In the genomic region with DNA sequence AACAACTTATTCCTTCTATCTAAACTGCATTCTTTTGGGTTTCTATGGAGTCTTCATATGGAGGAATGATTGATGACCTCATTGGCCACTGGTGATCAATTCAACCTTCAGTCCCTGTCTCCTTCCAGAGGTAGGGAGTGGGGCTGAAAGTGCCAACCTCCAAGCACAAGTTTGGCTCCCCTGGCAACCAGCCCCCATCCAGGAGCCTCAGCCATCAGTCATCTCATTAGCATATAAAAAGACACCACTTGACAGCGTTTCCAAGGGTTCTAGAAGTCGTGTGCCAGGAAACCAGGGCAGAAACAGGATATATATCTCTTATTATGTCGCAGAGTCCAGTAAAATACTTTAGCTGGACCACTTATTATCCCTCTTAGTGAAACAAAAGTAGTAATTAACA, we compare ENCODE assay signal across 17 cellular contexts. TPM values are rescaled to one million over a fixed set of nuclear protein-coding genes. Genes with fewer than 3 reads are reported as not detected.
DNase-seq lines count a peak whose midpoint lies in the region; FAIRE-seq and TF ChIP-seq lines count a peak whose summit lies in the region.
"Had no signal": no experiment of that assay in that cellular context is flagged by ENCODE, and none has a peak within 500 bp of the region (broad histone marks: within the 10 kb centered on the region; RNA-seq: fewer than 3 reads in every experiment).

No MANE protein-coding gene starts in this region.

- H2BK15ac ChIP-seq in mesendoderm (replicated peaks; ENCODE audit: low read depth) = no peak overlapping the region

- no peak overlapping the region for H3K18ac ChIP-seq in mesendoderm (ENCODE audit: low read length)

- H3K56ac ChIP-seq in mesendoderm (ENCODE audit: low read length) = no peak overlapping the region

- H3K27me3 ChIP-seq in bronchial epithelial cell (ENCODE audit: control insufficient read depth, insufficient read depth, low read length) (no peaks in the 10 kb centered on the region), mesendoderm (ENCODE audit: insufficient read depth, low read length, poor library complexity) (no peaks in the 10 kb centered on the region)
- H3K27me3 ChIP-seq: BE2C, upper lobe of right lung had no signal

- peaks cover 13% of the 10 kb centered on the region for H3K4me1 ChIP-seq in mesendoderm (ENCODE audit: control insufficient read depth, low read depth, low read length)

- H3K79me2 ChIP-seq in mesendoderm (ENCODE audit: control insufficient read depth, insufficient read depth, low read length) = no peaks in the 10 kb centered on the region

- H3K23ac ChIP-seq in mesendoderm (ENCODE audit: low read length) = no peak overlapping the region

- H3K79me1 ChIP-seq in mesendoderm (ENCODE audit: low read length) = no peaks in the 10 kb centered on the region

- no peak overlapping the region for H3K27ac ChIP-seq in mesendoderm (ENCODE audit: low read depth, low read length)
- H3K27ac ChIP-seq: upper lobe of right lung had no signal

- no peak overlapping the region for H3K4ac ChIP-seq in mesendoderm (ENCODE audit: low read depth, low read length)

- no CpG with 5 or more reads among the region's 3 CpGs for WGBS in mesendoderm (ENCODE audit: extremely low coverage, insufficient coverage, low lambda C conversion rate)

- no peak overlapping the region for H2AK5ac ChIP-seq in mesendoderm (ENCODE audit: low read length)

- TF ChIP-seq POLR2A in erythroblast (IDR thresholded peaks at IDR 0.05; ENCODE audit: low read length) = no peak

- DNase-seq in NCI-H1417 (lab: John Stamatoyannopoulos, UW) (peak; percentile 30 to 74 (median 45)), NCI-H1417 treated with DMSO at 0.1 percent for 48 hours (lab: John Stamatoyannopoulos, UW) (no peak), NCI-H2029 treated with DMSO at 0.1 percent for 48 hours (lab: John Stamatoyannopoulos, UW) (peak; percentile 63), bronchial epithelial cell (ENCODE audit: low read depth) (peak; percentile 28), mesendoderm (peak; percentile 75), ureter (ENCODE audit: low spot score) (no peak), erythroblast (lab: John Stamatoyannopoulos, UW) (no peak), T-helper 9 cell (no peak)
- DNase-seq: activated gamma-delta T cell treated with Interleukin-2 at 50 U/mL for 16 hours; BE2C; IMR-90; NCI-H187; NCI-H524 treated with DMSO at 0.1 percent for 48 hours; stimulated activated CD4-positive, alpha-beta T cell treated with anti-CD3 and anti-CD28 coated beads, Interleukin-4, amount 100 ng/mL, for 1 hour; upper lobe of right lung had no signal

- no peak for TF ChIP-seq CTCF in bronchial epithelial cell (IDR thresholded peaks at IDR 0.05; ENCODE audit: insufficient read depth, low read length, severe bottlenecking)

- H3K4me2 ChIP-seq in mesendoderm (ENCODE audit: low read length) = no peak overlapping the region
- H3K4me2 ChIP-seq: smooth muscle cell had no signal

- no peak for FAIRE-seq in bronchial epithelial cell (lab: Jason Lieb, UNC)
- FAIRE-seq: GM12891 had no signal

- H3K36me3 ChIP-seq in bronchial epithelial cell (ENCODE audit: control insufficient read depth, insufficient read depth, low read length) = peaks cover 29% of the 10 kb centered on the region
- peaks cover 2% of the 10 kb centered on the region for H3K36me3 ChIP-seq in mesendoderm (ENCODE audit: control insufficient read depth, insufficient read depth, low read length)

- H2BK120ac ChIP-seq in mesendoderm (ENCODE audit: low read depth, low read length) = no peak overlapping the region

- H3K4me3 ChIP-seq in bronchial epithelial cell (ENCODE audit: low read depth, low read length) (no peak overlapping the region), mesendoderm (ENCODE audit: low read length) (no peak overlapping the region)
- H3K4me3 ChIP-seq: smooth muscle cell, upper lobe of right lung had no signal

- no peak overlapping the region for H4K8ac ChIP-seq in mesendoderm (ENCODE audit: low read depth, low read length)

- no peak overlapping the region for H4K5ac ChIP-seq in mesendoderm (ENCODE audit: low read length)

- H2BK5ac ChIP-seq in mesendoderm (ENCODE audit: low read length) = no peak overlapping the region

- H3K9ac ChIP-seq in mesendoderm (ENCODE audit: low read length) = no peak overlapping the region

RNA-seq across cellular contexts. Expression of a gene that starts 9.8 kb away (rescaled TPM):
- total RNA-seq in bronchial epithelial cell = 25.1 and 42.6 TPM in 2 replicates
- 1.4 TPM for polyA plus RNA-seq in mesendoderm (2013, experiment 1 of 2)
- 1.2 TPM for polyA plus RNA-seq in mesendoderm (2013, experiment 2 of 2)
- 8.9 TPM for total RNA-seq in ureter

Comparison
In these comparisons a context has a peak if more than half of its experiments do, and no peak if none do; other contexts are left out.
1. DNase-seq: peak in NCI-H1417 (3 of 3), NCI-H2029 treated with DMSO at 0.1 percent for 48 hours (single experiment), bronchial epithelial cell (single experiment) and mesendoderm (single experiment); none in NCI-H1417 treated with DMSO at 0.1 percent for 48 hours (single experiment), ureter (single experiment), erythroblast (0 of 2) and T-helper 9 cell (single experiment).